Comparison of ENCODE assay signal across 8 cellular contexts in the genomic region with DNA sequence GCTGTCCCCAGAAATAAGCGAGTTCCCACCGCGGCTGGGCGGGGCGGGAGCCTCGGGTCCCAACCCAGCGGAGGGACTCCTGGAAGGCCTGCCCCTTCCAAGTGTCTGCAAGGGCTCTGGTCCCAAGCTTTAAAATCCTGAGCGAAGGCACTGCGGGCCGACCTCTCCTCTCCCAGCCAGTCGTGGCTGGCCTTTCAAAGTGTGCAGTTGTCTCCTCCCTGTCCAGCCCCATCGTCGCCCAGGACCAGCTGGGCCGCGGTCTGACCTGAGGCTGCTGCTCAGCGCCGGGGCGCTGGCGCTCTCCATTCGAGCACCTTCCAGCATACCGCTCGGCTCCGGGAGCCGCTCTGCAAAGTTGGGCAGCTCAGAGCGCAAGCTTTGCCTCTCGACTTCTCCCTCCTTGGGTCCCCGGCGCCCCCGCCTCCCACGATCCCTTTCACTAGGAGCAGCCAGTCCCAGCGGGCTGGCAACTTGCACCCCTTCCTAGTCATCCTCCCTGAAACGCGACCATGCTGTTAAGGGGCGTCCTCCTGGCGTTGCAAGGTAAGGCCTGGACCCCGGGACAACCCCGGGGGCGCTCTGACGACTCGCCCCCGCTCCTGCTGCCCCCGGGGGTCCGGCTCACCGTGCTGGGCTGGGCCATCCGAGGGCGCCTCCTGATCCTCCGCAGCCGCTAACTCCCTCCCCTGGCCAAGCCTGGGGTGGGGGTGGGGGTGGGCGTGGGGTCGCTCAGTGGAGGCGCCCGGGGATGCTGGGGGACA. TPM values are rescaled to one million over a fixed set of nuclear protein-coding genes. Genes with fewer than 3 reads are reported as not detected.
A peak's percentile ranks its signal among the peaks of the same experiment; 100 is the strongest.
DNase-seq lines count a peak whose midpoint lies in the region; ATAC-seq and TF ChIP-seq lines count a peak whose summit lies in the region.

Gene MAMDC2, plus strand, starts transcription at position 160 of the 761 bp plus-strand sequence. Its CDS starts 350 bp downstream, at position 510.

- H3K9me3 ChIP-seq in WERI-Rb-1 (ENCODE audit: severe bottlenecking): no peaks in the 10 kb centered on the region

- no peaks in the 10 kb centered on the region for H3K9me3 Mint-ChIP-seq in nephron progenitor cell

- H3K36me3 ChIP-seq in WERI-Rb-1: no peaks in the 10 kb centered on the region

- DNase-seq in CD1c-positive myeloid dendritic cell (ENCODE audit: extremely low spot score) (peak; percentile 14), RWPE1 (ENCODE audit: low spot score) (no peak), fibroblast of the aortic adventitia (ENCODE audit: low read depth) (peak; percentile 23), nephron progenitor cell (peak; percentile 61), OCI-M2 (lab: John Stamatoyannopoulos, UW; ENCODE audit: unreplicated experiment) (no peak), WERI-Rb-1 (no peak)

- no peak for ATAC-seq in HG02884 (IDR thresholded peaks at IDR 0.05; ENCODE audit: unreplicated experiment)
- ATAC-seq in HG02642 (IDR thresholded peaks at IDR 0.05; ENCODE audit: poor library complexity, unreplicated experiment): no peak

- TF ChIP-seq CTCF in RWPE1 (conservative IDR thresholded peaks at IDR 0.05; ENCODE audit: low read depth) (no peak), fibroblast of the aortic adventitia (IDR thresholded peaks at IDR 0.05; ENCODE audit: insufficient read depth, low read length) (no peak), nephron progenitor cell (IDR thresholded peaks at IDR 0.05) (no peak), WERI-Rb-1 (IDR thresholded peaks at IDR 0.05; ENCODE audit: low read depth, low read length) (no peak)

- no peak within 1 kb of the TSS for H3K27ac Mint-ChIP-seq in nephron progenitor cell

- CTCF ChIA-PET in RWPE1 (lab: Yijun Ruan, JAX): interaction anchor here (0.6 kb wide), 1 partner anchor 26 kb away, joined by 3 read pairs; no protein-coding TSS in a partner anchor

- POLR2A ChIA-PET in RWPE1 (lab: Yijun Ruan, JAX; ENCODE audit: low non-redundant PET): no interaction called here

- no peaks in the 10 kb centered on the region for H3K36me3 Mint-ChIP-seq in nephron progenitor cell (ENCODE audit: low read depth)

- H3K27me3 Mint-ChIP-seq in nephron progenitor cell (ENCODE audit: low read depth, poor library complexity): peaks cover 42% of the 10 kb centered on the region

- no peaks in the 10 kb centered on the region for H3K27me3 ChIP-seq in WERI-Rb-1 (ENCODE audit: insufficient read depth, low read depth, severe bottlenecking)

- peak within 1 kb of the TSS; percentile 86 for H3K4me3 Mint-ChIP-seq in nephron progenitor cell

- H3K27ac ChIP-seq in RWPE1 (peak within 1 kb of the TSS; percentile 53), WERI-Rb-1 (no peak within 1 kb of the TSS)

- peak within 1 kb of the TSS; percentile 58 for H3K4me3 ChIP-seq in fibroblast of the aortic adventitia (ENCODE audit: low read depth, low read length)
- H3K4me3 ChIP-seq in WERI-Rb-1 (ENCODE audit: low read depth, low read length): no peak within 1 kb of the TSS

- H3K4me1 Mint-ChIP-seq in nephron progenitor cell: peaks cover 36% of the 10 kb centered on the region

RNA-seq across cellular contexts. Expression of gene MAMDC2, which starts in this region (rescaled TPM):
- total RNA-seq in fibroblast of the aortic adventitia (ENCODE audit: low replicate concordance): 0.45 and 2.8 TPM in 2 replicates

Comparison
In these comparisons a context has a peak if more than half of its experiments do, and no peak if none do; other contexts are left out.
1. DNase-seq: peak in CD1c-positive myeloid dendritic cell (single experiment), fibroblast of the aortic adventitia (single experiment) and nephron progenitor cell (single experiment); none in RWPE1 (single experiment), OCI-M2 (single experiment) and WERI-Rb-1 (single experiment).